In genomic region chr17:76363107-76363801, GRCh38 we compare ENCODE assay signal across 24 cellular contexts.
"Had no signal": no experiment of that assay in that cellular context is flagged by ENCODE, and none has a peak within 500 bp of the region (broad histone marks: within the 10 kb centered on the region; RNA-seq: fewer than 3 reads in every experiment).

No MANE protein-coding gene starts in this region.

- H3K27me3 ChIP-seq: heart left ventricle, sigmoid colon, testis, upper lobe of right lung had no signal

- H3K4me2 ChIP-seq: smooth muscle cell had no signal

- H3K4me1 Mint-ChIP-seq: activated CD4-positive, alpha-beta T cell treated with anti-CD3 and anti-CD28 coated beads for 36 hours; activated naive CD4-positive, alpha-beta T cell treated with anti-CD3 and anti-CD28 coated beads, Interleukin-2, amount 10 ng/mL, durations not matched to agents 7 days and 5 days; activated naive CD8-positive, alpha-beta T cell treated with anti-CD3 and anti-CD28 coated beads, Interleukin-2, amount 50 U/mL, for 24 hours; stimulated activated naive B cell treated with anti-CD40 and anti-IgM and Interleukin-4, amounts not matched to agents 10 μg/mL and 1 μg/mL and 100 μg/mL, for 72 hours; T-cell had no signal

- H3K4me1 ChIP-seq: upper lobe of right lung had no signal

- H3K36me3 ChIP-seq: heart left ventricle, sigmoid colon, upper lobe of right lung had no signal

- ATAC-seq: activated CD4-positive, alpha-beta T cell treated with anti-CD3 and anti-CD28 coated beads for 36 hours; activated naive CD8-positive, alpha-beta T cell treated with anti-CD3 and anti-CD28 coated beads, Interleukin-2, amount 50 U/mL, for 24 hours; activated T-cell treated with anti-CD3 and anti-CD28 coated beads, Interleukin-2, amount 50 U/mL, for 72 hours; heart left ventricle; naive thymus-derived CD4-positive, alpha-beta T cell; stimulated activated naive B cell treated with anti-CD40 and anti-IgM and Interleukin-4, amounts not matched to agents 10 μg/mL and 1 μg/mL and 100 μg/mL, for 72 hours; T-cell; upper lobe of right lung had no signal

- H3K4me3 Mint-ChIP-seq: activated B cell treated with CpG ODN at 0.5 μM for 24 hours; activated CD4-positive, alpha-beta memory T cell treated with anti-CD3 and anti-CD28 coated beads for 36 hours; activated CD4-positive, alpha-beta T cell treated with anti-CD3 and anti-CD28 coated beads for 36 hours; activated naive CD4-positive, alpha-beta T cell treated with anti-CD3 and anti-CD28 coated beads, Interleukin-2, amount 10 ng/mL, durations not matched to agents 7 days and 5 days; activated naive CD8-positive, alpha-beta T cell treated with anti-CD3 and anti-CD28 coated beads, Interleukin-2, amount 50 U/mL, for 24 hours; activated T-cell treated with anti-CD3 and anti-CD28 coated beads, Interleukin-2, amount 50 U/mL, for 72 hours; naive thymus-derived CD4-positive, alpha-beta T cell; neural crest cell; stimulated activated naive B cell treated with anti-CD40 and anti-IgM and Interleukin-4, amounts not matched to agents 10 μg/mL and 1 μg/mL and 100 μg/mL, for 72 hours; T-cell; T-helper 2 cell treated with Interferon-gamma antibody and Interleukin-4, amounts not matched to agents 5 μg/mL and 100 μg/mL, for 36 hours had no signal

- H3K9me3 Mint-ChIP-seq: activated B cell treated with CpG ODN at 0.5 μM for 24 hours; activated CD4-positive, alpha-beta memory T cell treated with anti-CD3 and anti-CD28 coated beads for 36 hours; activated naive CD4-positive, alpha-beta T cell treated with anti-CD3 and anti-CD28 coated beads, Interleukin-2, amount 10 ng/mL, durations not matched to agents 7 days and 5 days; activated naive CD8-positive, alpha-beta T cell treated with anti-CD3 and anti-CD28 coated beads, Interleukin-2, amount 50 U/mL, for 24 hours; activated T-cell treated with anti-CD3 and anti-CD28 coated beads, Interleukin-2, amount 50 U/mL, for 72 hours; naive thymus-derived CD4-positive, alpha-beta T cell; neural crest cell; stimulated activated naive B cell treated with anti-CD40 and anti-IgM and Interleukin-4, amounts not matched to agents 10 μg/mL and 1 μg/mL and 100 μg/mL, for 72 hours; T-cell; T-helper 2 cell treated with Interferon-gamma antibody and Interleukin-4, amounts not matched to agents 5 μg/mL and 100 μg/mL, for 36 hours had no signal

- H3K4me3 ChIP-seq: coronary artery, heart left ventricle, lung, sigmoid colon, smooth muscle cell, testis, upper lobe of right lung had no signal

- FAIRE-seq: islet of Langerhans, TTC549 had no signal

- DNase-seq: activated B cell treated with CpG ODN at 0.5 μM for 24 hours; activated CD4-positive, alpha-beta memory T cell treated with anti-CD3 and anti-CD28 coated beads for 36 hours; activated CD4-positive, alpha-beta T cell treated with anti-CD3 and anti-CD28 coated beads for 36 hours; activated effector memory CD4-positive, alpha-beta T cell treated with anti-CD3 and anti-CD28 coated beads, Interleukin-2, amount 50 U/mL, for 16 hours; activated naive CD4-positive, alpha-beta T cell treated with anti-CD3 and anti-CD28 coated beads, Interleukin-2, amount 10 ng/mL, durations not matched to agents 7 days and 5 days; activated naive CD8-positive, alpha-beta T cell treated with anti-CD3 and anti-CD28 coated beads, Interleukin-2, amount 50 U/mL, for 24 hours; activated T-cell treated with anti-CD3 and anti-CD28 coated beads, Interleukin-2, amount 50 U/mL, for 72 hours; cerebellar nuclear complex; heart left ventricle; naive thymus-derived CD4-positive, alpha-beta T cell; occipital lobe; sigmoid colon; stimulated activated CD4-positive, alpha-beta T cell treated with anti-CD3 and anti-CD28 coated beads, Interleukin-15, amount 100 ng/mL, for 24 hours; stimulated activated naive B cell treated with anti-CD40 and anti-IgM and Interleukin-4, amounts not matched to agents 10 μg/mL and 1 μg/mL and 100 μg/mL, for 72 hours; T-cell; testis; upper lobe of right lung had no signal

- H3K36me3 Mint-ChIP-seq: activated CD4-positive, alpha-beta memory T cell treated with anti-CD3 and anti-CD28 coated beads for 36 hours; activated naive CD4-positive, alpha-beta T cell treated with anti-CD3 and anti-CD28 coated beads, Interleukin-2, amount 10 ng/mL, durations not matched to agents 7 days and 5 days; naive thymus-derived CD4-positive, alpha-beta T cell; stimulated activated naive B cell treated with anti-CD40 and anti-IgM and Interleukin-4, amounts not matched to agents 10 μg/mL and 1 μg/mL and 100 μg/mL, for 72 hours; T-cell had no signal

- H3K27ac Mint-ChIP-seq: activated B cell treated with CpG ODN at 0.5 μM for 24 hours; activated CD4-positive, alpha-beta memory T cell treated with anti-CD3 and anti-CD28 coated beads for 36 hours; activated CD4-positive, alpha-beta T cell treated with anti-CD3 and anti-CD28 coated beads for 36 hours; activated naive CD4-positive, alpha-beta T cell treated with anti-CD3 and anti-CD28 coated beads, Interleukin-2, amount 10 ng/mL, durations not matched to agents 7 days and 5 days; activated naive CD8-positive, alpha-beta T cell treated with anti-CD3 and anti-CD28 coated beads, Interleukin-2, amount 50 U/mL, for 24 hours; activated T-cell treated with anti-CD3 and anti-CD28 coated beads, Interleukin-2, amount 50 U/mL, for 72 hours; naive thymus-derived CD4-positive, alpha-beta T cell; stimulated activated naive B cell treated with anti-CD40 and anti-IgM and Interleukin-4, amounts not matched to agents 10 μg/mL and 1 μg/mL and 100 μg/mL, for 72 hours; T-cell; T-helper 2 cell treated with Interferon-gamma antibody and Interleukin-4, amounts not matched to agents 5 μg/mL and 100 μg/mL, for 36 hours had no signal

- H3K9me3 ChIP-seq: heart left ventricle, sigmoid colon, testis, upper lobe of right lung had no signal

- H3K27me3 Mint-ChIP-seq: activated B cell treated with CpG ODN at 0.5 μM for 24 hours; activated CD4-positive, alpha-beta memory T cell treated with anti-CD3 and anti-CD28 coated beads for 36 hours; activated CD4-positive, alpha-beta T cell treated with anti-CD3 and anti-CD28 coated beads for 36 hours; T-cell had no signal
